ENCODE assay signal across 8 cellular contexts in the genomic region with DNA sequence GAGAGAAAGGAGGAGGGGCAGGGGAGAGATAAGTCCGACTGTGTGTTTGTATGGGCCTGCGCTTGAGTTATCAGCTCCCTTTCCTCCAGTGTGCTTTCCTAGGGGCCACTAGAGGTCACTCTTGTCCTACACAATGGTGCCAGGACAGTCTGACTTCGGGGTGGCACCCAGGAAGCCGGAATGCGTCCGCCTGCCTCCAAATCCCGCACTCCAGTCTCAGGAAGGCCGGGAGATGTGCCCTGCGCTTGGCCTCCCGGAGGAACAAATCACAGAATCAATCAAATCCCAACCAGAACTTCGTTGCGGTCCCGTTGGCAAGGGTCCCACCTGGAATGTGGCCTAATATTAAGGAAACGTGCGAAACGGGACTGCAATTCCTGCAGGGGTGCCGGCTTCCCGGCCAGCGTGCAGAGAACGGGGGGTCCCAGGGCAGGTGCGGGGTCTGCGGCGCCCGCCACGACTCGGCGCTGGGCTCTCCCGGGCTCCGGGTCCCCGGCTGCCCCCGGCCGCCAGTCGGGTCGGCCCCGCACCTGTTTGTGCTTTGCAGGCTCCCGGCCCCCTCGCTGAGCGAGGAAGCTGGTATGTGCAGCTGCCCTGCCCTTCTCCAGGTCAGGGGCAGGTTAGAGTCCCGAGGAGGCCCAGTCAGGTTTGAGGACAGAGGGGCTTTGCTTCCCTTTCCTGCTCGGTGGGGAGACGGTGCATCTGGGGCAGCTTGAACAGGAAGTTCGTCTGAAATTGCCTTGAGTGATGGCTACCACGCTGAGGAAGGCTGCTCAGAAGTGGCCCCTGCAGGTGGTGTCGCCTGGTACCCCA. TPM values are rescaled to one million over a fixed set of nuclear protein-coding genes. Genes with fewer than 3 reads are reported as not detected.
DNase-seq lines count a peak whose midpoint lies in the region; ATAC-seq and TF ChIP-seq lines count a peak whose summit lies in the region.

No MANE protein-coding gene starts in this region.

- intact Hi-C loops in left colon (cut with DNase I, micrococcal nuclease): loop anchor here in 1 of 2 donors (2.0 to 10.0 kb wide), 2 partner anchors 707 to 779 kb away; no protein-coding TSS in a partner anchor

- TF ChIP-seq CTCF in AG10803 (conservative IDR thresholded peaks at IDR 0.05; ENCODE audit: low read length): peak; percentile 88

- ATAC-seq in GM18870 (IDR thresholded peaks at IDR 0.05; ENCODE audit: unreplicated experiment) (peak; percentile 88), HG03103 (IDR thresholded peaks at IDR 0.05; ENCODE audit: low read depth, unreplicated experiment) (peak; percentile 95), left colon (peak; percentile 96)

- H3K4me3 ChIP-seq in AG10803 (ENCODE audit: low read length): peak overlapping the region; percentile 70

- DNase-seq in AG10803 (ENCODE audit: low read depth): peak; percentile 86
- peak; percentile 75 for DNase-seq in NCI-H226
- DNase-seq in activated CD4-positive, CD25-positive, alpha-beta regulatory T cell treated with anti-CD3 and anti-CD28 coated beads, Interleukin-2, amount 50 U/mL, for 72 hours: peak; percentile 53
- DNase-seq in dedifferentiated amniotic fluid mesenchymal stem cell (ENCODE audit: extremely low spot score): peak; percentile 87
- DNase-seq in left colon: peak; percentile 77 to 78
- peak; percentile 15 to 28 (median 24) for DNase-seq in stimulated activated CD4-positive, alpha-beta T cell treated with anti-CD3 and anti-CD28 coated beads, Interleukin-1b, Interleukin-23, amount 100 ng/mL, for 24 hours (ENCODE audit: low read depth in 4 of 4, low spot score in 1 of 4)

RNA-seq across cellular contexts. Expression of a gene that starts 21.0 kb away (rescaled TPM):
- 10 to 100 TPM; 74.7 to 96.2 TPM for total RNA-seq in left colon

RNA-seq across cellular contexts. Expression of a gene that starts 52.7 kb away (rescaled TPM):
- 10 to 100 TPM in 1 of 2 donors, 1 to 10 TPM in 1; 6.0 to 13.4 TPM for total RNA-seq in left colon

Comparison
In these comparisons a context has a peak if more than half of its experiments do, and no peak if none do; other contexts are left out.
1. Peak in every context shown above with its lines: DNase-seq, ATAC-seq and H3K4me3 ChIP-seq.
2. DNase-seq: peak in every context shown above with its lines; median percentile 87 in dedifferentiated amniotic fluid mesenchymal stem cell; 86 in AG10803; 78 in left colon; 75 in NCI-H226; 53 in activated CD4-positive, CD25-positive, alpha-beta regulatory T cell treated with anti-CD3 and anti-CD28 coated beads, Interleukin-2, amount 50 U/mL, for 72 hours; 24 in stimulated activated CD4-positive, alpha-beta T cell treated with anti-CD3 and anti-CD28 coated beads, Interleukin-1b, Interleukin-23, amount 100 ng/mL, for 24 hours.